In genomic region chr2:12776457-12777049, GRCh38 we compare ENCODE assay signal across 26 cellular contexts. TPM values are rescaled to one million over a fixed set of nuclear protein-coding genes. Genes with fewer than 3 reads are reported as not detected.
DNase-seq lines count a peak whose midpoint lies in the region; ATAC-seq and TF ChIP-seq lines count a peak whose summit lies in the region.
"Had no signal": no experiment of that assay in that cellular context is flagged by ENCODE, and none has a peak within 500 bp of the region (broad histone marks: within the 10 kb centered on the region; RNA-seq: fewer than 3 reads in every experiment).

No MANE protein-coding gene starts in this region.

- H3K4me1 Mint-ChIP-seq in nephron, result peaks cover 46% of the 10 kb centered on the region
- H3K4me1 Mint-ChIP-seq: CD14-positive monocyte had no signal

- peak; percentile 28 for DNase-seq in LNCaP clone FGC (ENCODE audit: low read depth)
- DNase-seq in esophagus muscularis mucosa (ENCODE audit: extremely low spot score), result peak; percentile 79
- DNase-seq in testis, result peak; percentile 55
- no peak for DNase-seq in NCI-H82 treated with DMSO at 0.1 percent for 48 hours (lab: John Stamatoyannopoulos, UW; ENCODE audit: unreplicated experiment)
- no peak for DNase-seq in iPS-NIHi11 (ENCODE audit: low spot score)
- DNase-seq: 8988T; ACHN; BE2C; C1 segment of cervical spinal cord; CD4-positive, alpha-beta memory T cell; CD4-positive, CD25-positive, alpha-beta regulatory T cell; CD8-positive, alpha-beta memory T cell; COR-L47; DMS 273 treated with DMSO at 0.1 percent for 48 hours; DMS153; DMS53; DMS79; DND-41; EL; GDM1 had no signal

- TF ChIP-seq EP300 in esophagus muscularis mucosa (IDR thresholded peaks at IDR 0.05), result no peak

- H3K4me1 ChIP-seq in esophagus muscularis mucosa, result no peaks in the 10 kb centered on the region
- peaks cover 12% of the 10 kb centered on the region for H3K4me1 ChIP-seq in testis
- H3K4me1 ChIP-seq: BLaER1 had no signal

- H3K4me3 Mint-ChIP-seq in nephron, result no peak overlapping the region
- H3K4me3 Mint-ChIP-seq: CD14-positive monocyte; CD4-positive, alpha-beta memory T cell; CD4-positive, CD25-positive, alpha-beta regulatory T cell; CD8-positive, alpha-beta memory T cell had no signal

- H3K27me3 ChIP-seq in esophagus muscularis mucosa (no peaks in the 10 kb centered on the region), testis (no peaks in the 10 kb centered on the region)
- H3K27me3 ChIP-seq: BE2C, BLaER1 had no signal

- TF ChIP-seq POLR2A in esophagus muscularis mucosa (IDR thresholded peaks at IDR 0.05; ENCODE audit: low read depth), result no peak
- no peak for TF ChIP-seq POLR2A in testis (IDR thresholded peaks at IDR 0.05)

- H3K27ac Mint-ChIP-seq in nephron, result peak overlapping the region; percentile 66 to 96 (median 74)
- H3K27ac Mint-ChIP-seq: CD14-positive monocyte; CD4-positive, alpha-beta memory T cell; CD4-positive, CD25-positive, alpha-beta regulatory T cell; CD8-positive, alpha-beta memory T cell had no signal

- WGBS in esophagus muscularis mucosa, result 81% methylated on average over 2 of the region's 2 CpGs
- WGBS in testis, 2 donors, result 47 to 63% methylated on average over 2 of the region's 2 CpGs

- H3K9me3 Mint-ChIP-seq in nephron, result no peaks in the 10 kb centered on the region

- no peaks in the 10 kb centered on the region for H3K27me3 Mint-ChIP-seq in nephron (ENCODE audit: low read depth)

- ATAC-seq in GM21447 (IDR thresholded peaks at IDR 0.05; ENCODE audit: unreplicated experiment) (no peak), HG02623 (IDR thresholded peaks at IDR 0.05; ENCODE audit: unreplicated experiment) (no peak)
- ATAC-seq: GM12878 had no signal

- H3K4me3 ChIP-seq in LNCaP clone FGC (ENCODE audit: low read depth, low read length) (no peak overlapping the region), esophagus muscularis mucosa (no peak overlapping the region), testis (no peak overlapping the region)
- H3K4me3 ChIP-seq: BLaER1, GM12878 had no signal

- intact Hi-C loops in esophagus muscularis mucosa (cut with DNase I), result no loop called here
- intact Hi-C loops in testis (cut with DNase I; ENCODE audit: low total_unique reads), result no loop called here

- H3K9me3 ChIP-seq in esophagus muscularis mucosa, result peaks cover 0 to 11% (median 4%) of the 10 kb centered on the region in 4 donors
- no peaks in the 10 kb centered on the region for H3K9me3 ChIP-seq in testis
- H3K9me3 ChIP-seq: BE2C, BLaER1 had no signal

- H3K36me3 Mint-ChIP-seq in nephron (ENCODE audit: low read depth), result no peaks in the 10 kb centered on the region
- H3K36me3 Mint-ChIP-seq: CD14-positive monocyte; CD4-positive, alpha-beta memory T cell; CD4-positive, CD25-positive, alpha-beta regulatory T cell; CD8-positive, alpha-beta memory T cell had no signal

- H3K27ac ChIP-seq in esophagus muscularis mucosa (replicated peaks in 1 of 4) (no peak overlapping the region), testis (peak overlapping the region; percentile 48 to 65)
- H3K27ac ChIP-seq: BLaER1 had no signal

- H3K36me3 ChIP-seq in esophagus muscularis mucosa (no peaks in the 10 kb centered on the region), testis (ENCODE audit: low read depth, missing control alignments) (no peaks in the 10 kb centered on the region)
- H3K36me3 ChIP-seq: BE2C, BLaER1 had no signal

- TF ChIP-seq CTCF in LNCaP clone FGC (IDR thresholded peaks at IDR 0.05; ENCODE audit: control insufficient read depth, extremely low read depth, insufficient read depth), result no peak
- no peak for TF ChIP-seq CTCF in esophagus muscularis mucosa (IDR thresholded peaks at IDR 0.05)
- TF ChIP-seq CTCF in nephron (IDR thresholded peaks at IDR 0.05; ENCODE audit: unreplicated experiment in 3 of 3), result no peak
- no peak for TF ChIP-seq CTCF in testis (IDR thresholded peaks at IDR 0.05)

RNA-seq across cellular contexts. Expression of gene TRIB2, which starts 59.8 kb away (rescaled TPM):
- total RNA-seq in esophagus muscularis mucosa (10 to 100 TPM; 31.5 to 52.3 (median 39.2) TPM), testis (100 to 1,000 TPM; 189 to 190 TPM)
- polyA plus RNA-seq in testis (ENCODE audit: insufficient read depth, low read depth, low replicate concordance), result 54.9 TPM

Comparison
In these comparisons a context has a peak if more than half of its experiments do, and no peak if none do; other contexts are left out.
1. DNase-seq: peak in LNCaP clone FGC (single experiment), esophagus muscularis mucosa (single experiment) and testis (single experiment); none in NCI-H82 treated with DMSO at 0.1 percent for 48 hours (single experiment) and iPS-NIHi11 (single experiment).
2. H3K27ac ChIP-seq: peak in testis (2 of 2); none in esophagus muscularis mucosa (0 of 4).